ENCODE assay signal across 23 cellular contexts in genomic region chr12:29831173-29831572, GRCh38. TPM values are rescaled to one million over a fixed set of nuclear protein-coding genes. Genes with fewer than 3 reads are reported as not detected.
"Had no signal": no experiment of that assay in that cellular context is flagged by ENCODE, and none has a peak within 500 bp of the region (broad histone marks: within the 10 kb centered on the region; RNA-seq: fewer than 3 reads in every experiment).

No MANE protein-coding gene starts in this region.

- H2AFZ ChIP-seq: hepatocyte had no signal

- H3K36me3 ChIP-seq: left lung, lower lobe of right lung, ovary, right atrium auricular region, right lobe of liver, tibial nerve, uterus had no signal

- H3K9me3 ChIP-seq: lower lobe of right lung, ovary, right lobe of liver, uterus had no signal

- DNase-seq: left colon; left lung; lower lobe of right lung; mammary epithelial cell; mesenchymal stem cell; midbrain; mucosa of descending colon; naive thymus-derived CD4-positive, alpha-beta T cell; ovary; right lobe of liver; stimulated activated CD4-positive, alpha-beta T cell treated with anti-CD3 and anti-CD28 coated beads, Interleukin-1b, Interleukin-23, amount 100 ng/mL, for 48 hours; stimulated activated CD4-positive, alpha-beta T cell treated with anti-CD3 and anti-CD28 coated beads, Interleukin-2, amount 100 ng/mL, for 48 hours; stimulated activated CD4-positive, alpha-beta T cell treated with anti-CD3 and anti-CD28 coated beads, Interleukin-4, amount 100 ng/mL, for 4 hours; stimulated activated CD8-positive, alpha-beta memory T cell treated with anti-CD3 and anti-CD28 coated beads, Interleukin-4, amount 100 ng/mL, for 48 hours; stimulated activated naive CD4-positive, alpha-beta T cell treated with Interleukin-2 at 50 U/mL for 16 hours; stimulated activated naive CD8-positive, alpha-beta T cell treated with anti-CD3 and anti-CD28 coated beads, Interleukin-15, amount 100 ng/mL, for 72 hours; substantia nigra; uterus had no signal

- H3K4me1 ChIP-seq: left lung, lower lobe of right lung, right atrium auricular region, right lobe of liver, tibial nerve, uterus had no signal

- H3K4me3 ChIP-seq: hepatocyte, left lung, lower lobe of right lung, mucosa of descending colon, ovary, right atrium auricular region, right lobe of liver, smooth muscle cell, tibial nerve, uterus had no signal

- H3K79me2 ChIP-seq: hepatocyte had no signal

- H3K27me3 ChIP-seq: hepatocyte, left lung, ovary, right atrium auricular region, right lobe of liver, tibial nerve, uterus had no signal

- H3K27ac ChIP-seq: hepatocyte, left lung, lower lobe of right lung, ovary, right atrium auricular region, right lobe of liver, tibial nerve, uterus had no signal

- H3K4me2 ChIP-seq: hepatocyte, smooth muscle cell had no signal

RNA-seq across cellular contexts. Expression of gene TMTC1, which starts 47.4 kb away (rescaled TPM):
- total RNA-seq: natural killer cell treated with Interleukin-12 subunit alpha and Interleukin-12 subunit beta and Interleukin-15 and Interleukin-18, amount 100 ng/mL, for 72 hours had no signal
